ENCODE assay signal across 5 cellular contexts in the genomic region with DNA sequence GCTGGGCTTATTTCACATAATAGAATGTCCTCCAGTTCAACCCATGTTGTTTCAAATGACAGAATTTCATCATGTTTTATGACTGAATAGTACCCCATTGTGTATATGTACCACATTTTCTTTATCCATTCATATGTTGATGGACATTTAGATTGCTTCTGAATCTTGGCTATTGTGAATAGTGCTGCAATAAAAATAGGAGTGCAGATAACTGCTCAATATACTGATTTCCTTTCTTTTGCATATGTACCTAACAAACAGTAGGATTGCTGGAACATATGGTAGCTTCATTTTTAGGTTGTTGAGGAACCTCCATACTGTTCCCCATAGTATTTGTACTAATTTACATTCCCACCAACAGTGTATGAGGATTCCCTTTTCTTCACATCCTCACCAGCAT.
"Had no signal": no experiment of that assay in that cellular context is flagged by ENCODE, and none has a peak within 500 bp of the region (broad histone marks: within the 10 kb centered on the region; RNA-seq: fewer than 3 reads in every experiment).

No MANE protein-coding gene starts in this region.

- H3K4me3 Mint-ChIP-seq: IgD-negative memory B cell had no signal

- H3K4me1 Mint-ChIP-seq: IgD-negative memory B cell had no signal

- H3K27me3 Mint-ChIP-seq: IgD-negative memory B cell had no signal

- DNase-seq: IMR-90, KBM-7 had no signal

- H3K27ac Mint-ChIP-seq: IgD-negative memory B cell had no signal

- H3K27ac ChIP-seq: HL-60 had no signal

- H3K4me3 ChIP-seq: K562 had no signal

- H3K36me3 Mint-ChIP-seq: IgD-negative memory B cell had no signal
